24 cellular contexts compared by ENCODE assay signal in the genomic region with DNA sequence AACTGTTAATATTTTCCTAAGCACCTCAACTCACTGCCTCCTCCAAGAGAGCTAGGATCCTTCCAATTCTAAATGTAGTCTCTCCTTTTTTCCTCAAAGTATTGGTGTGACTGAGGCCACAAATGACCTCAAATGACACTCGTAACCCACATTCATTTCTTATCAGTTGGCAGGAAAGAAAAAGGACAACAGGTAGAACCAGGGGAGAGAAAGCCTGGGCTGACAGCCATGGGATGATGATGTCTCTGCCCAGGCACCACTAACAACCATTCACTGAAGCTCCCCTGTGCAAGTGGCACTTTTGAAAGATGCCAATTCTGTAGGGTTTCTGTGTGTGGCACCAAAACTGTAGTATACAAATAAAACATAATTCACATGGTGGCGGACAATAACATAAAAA. TPM values are rescaled to one million over a fixed set of nuclear protein-coding genes. Genes with fewer than 3 reads are reported as not detected.
A peak's percentile ranks its signal among the peaks of the same experiment; 100 is the strongest.
DNase-seq lines count a peak whose midpoint lies in the region; ATAC-seq and FAIRE-seq lines count a peak whose summit lies in the region.
"Had no signal": no experiment of that assay in that cellular context is flagged by ENCODE, and none has a peak within 500 bp of the region (broad histone marks: within the 10 kb centered on the region; RNA-seq: fewer than 3 reads in every experiment).

No MANE protein-coding gene starts in this region.

- no peak for FAIRE-seq in HTR-8/SVneo (lab: Jason Lieb, UNC)
- FAIRE-seq: G401.6 had no signal

- H3K79me2 ChIP-seq in Karpas-422 (ENCODE audit: low read length), result peaks cover 91% of the 10 kb centered on the region

- no peak overlapping the region for H3K9ac ChIP-seq in Karpas-422 (ENCODE audit: low read length)

- peaks cover 19% of the 10 kb centered on the region for H4K20me1 ChIP-seq in Karpas-422 (ENCODE audit: insufficient read depth, low read depth, low read length)

- no peak for ATAC-seq in stimulated activated naive CD8-positive, alpha-beta T cell treated with anti-CD3 and anti-CD28 coated beads, Interleukin-15, Interleukin-2, amounts not matched to agents 100 U/mL and 50 U/mL, for 24 hours
- ATAC-seq in activated T-helper 17 cell treated with anti-CD3 and anti-CD28 coated beads, Interleukin-2, amount 50 U/mL, for 72 hours (replicated peaks), result no peak
- ATAC-seq in stimulated activated naive B cell treated with anti-CD40 and anti-IgM and Interleukin-4, amounts not matched to agents 10 μg/mL and 1 μg/mL and 100 μg/mL, for 72 hours (replicated peaks), result no peak
- ATAC-seq: heart left ventricle, left cardiac atrium, natural killer cell had no signal

- H3K9me2 ChIP-seq in Karpas-422 (replicated peaks; ENCODE audit: insufficient read depth, low read length), result no peaks in the 10 kb centered on the region

- no peak for DNase-seq in stimulated activated naive CD8-positive, alpha-beta T cell treated with anti-CD3 and anti-CD28 coated beads, Interleukin-15, Interleukin-2, amounts not matched to agents 100 U/mL and 50 U/mL, for 24 hours
- DNase-seq in stimulated activated naive B cell treated with anti-CD40 and anti-IgM and Interleukin-4, amounts not matched to agents 10 μg/mL and 1 μg/mL and 100 μg/mL, for 72 hours, result no peak
- DNase-seq in HTR-8/SVneo (ENCODE audit: insufficient read length, low spot score), result no peak
- no peak for DNase-seq in Karpas-422
- DNase-seq: activated CD4-positive, alpha-beta T cell treated with anti-CD3 and anti-CD28 coated beads for 36 hours; activated naive CD4-positive, alpha-beta T cell treated with anti-CD3 and anti-CD28 coated beads for 36 hours; CD8-positive, alpha-beta memory T cell; cerebellar nuclear complex; heart left ventricle; left cardiac atrium; midbrain; natural killer cell; NCI-H1105 treated with DMSO at 0.1 percent for 48 hours; NCI-H2081; NCI-H82; SHP77; spleen; stimulated activated CD4-positive, alpha-beta T cell treated with anti-CD3 and anti-CD28 coated beads, Interleukin-4, amount 100 ng/mL, for 1 hour; stomach had no signal

- H3K27me3 Mint-ChIP-seq in stimulated activated naive CD8-positive, alpha-beta T cell treated with anti-CD3 and anti-CD28 coated beads, Interleukin-15, Interleukin-2, amounts not matched to agents 100 ng/mL and 50 ng/mL, for 24 hours, result no peaks in the 10 kb centered on the region
- H3K27me3 Mint-ChIP-seq in activated T-helper 17 cell treated with anti-CD3 and anti-CD28 coated beads, Interleukin-2, amount 50 U/mL, for 72 hours, result no peaks in the 10 kb centered on the region
- H3K27me3 Mint-ChIP-seq in stimulated activated naive B cell treated with anti-CD40 and anti-IgM and Interleukin-4, amounts not matched to agents 10 μg/mL and 1 μg/mL and 100 μg/mL, for 72 hours, result no peaks in the 10 kb centered on the region
- H3K27me3 Mint-ChIP-seq: activated CD4-positive, alpha-beta T cell treated with anti-CD3 and anti-CD28 coated beads for 36 hours; CD8-positive, alpha-beta memory T cell had no signal

- H3K4me2 ChIP-seq in Karpas-422 (ENCODE audit: low read depth, low read length, poor library complexity, severe bottlenecking), result no peak overlapping the region

- H3K4me1 Mint-ChIP-seq in stimulated activated naive CD8-positive, alpha-beta T cell treated with anti-CD3 and anti-CD28 coated beads, Interleukin-15, Interleukin-2, amounts not matched to agents 100 ng/mL and 50 ng/mL, for 24 hours (ENCODE audit: low read depth), result peaks cover 89% of the 10 kb centered on the region
- H3K4me1 Mint-ChIP-seq in activated T-helper 17 cell treated with anti-CD3 and anti-CD28 coated beads, Interleukin-2, amount 50 U/mL, for 72 hours, result peaks cover 63% of the 10 kb centered on the region
- peaks cover 56 to 88% of the 10 kb centered on the region in 2 donors for H3K4me1 Mint-ChIP-seq in stimulated activated naive B cell treated with anti-CD40 and anti-IgM and Interleukin-4, amounts not matched to agents 10 μg/mL and 1 μg/mL and 100 μg/mL, for 72 hours

- H3K9me3 ChIP-seq in Karpas-422 (ENCODE audit: low read length), result no peaks in the 10 kb centered on the region
- H3K9me3 ChIP-seq: heart left ventricle, spleen, stomach, tibial nerve had no signal

- H3K36me3 ChIP-seq in Karpas-422 (ENCODE audit: insufficient read depth, low read length), result peaks cover 41% of the 10 kb centered on the region

- no peak overlapping the region for H3K4me3 Mint-ChIP-seq in stimulated activated naive CD8-positive, alpha-beta T cell treated with anti-CD3 and anti-CD28 coated beads, Interleukin-15, Interleukin-2, amounts not matched to agents 100 ng/mL and 50 ng/mL, for 24 hours
- H3K4me3 Mint-ChIP-seq in activated T-helper 17 cell treated with anti-CD3 and anti-CD28 coated beads, Interleukin-2, amount 50 U/mL, for 72 hours, result peak overlapping the region; percentile 79
- peak overlapping the region in 1 of 2 donors; percentile 37 for H3K4me3 Mint-ChIP-seq in stimulated activated naive B cell treated with anti-CD40 and anti-IgM and Interleukin-4, amounts not matched to agents 10 μg/mL and 1 μg/mL and 100 μg/mL, for 72 hours
- H3K4me3 Mint-ChIP-seq: activated CD4-positive, alpha-beta T cell treated with anti-CD3 and anti-CD28 coated beads for 36 hours; activated naive CD4-positive, alpha-beta T cell treated with anti-CD3 and anti-CD28 coated beads for 36 hours; natural killer cell had no signal

- no peak overlapping the region for H2AFZ ChIP-seq in Karpas-422 (ENCODE audit: low read length)

- H3K4me1 ChIP-seq in Karpas-422 (ENCODE audit: low read length), result peaks cover 46% of the 10 kb centered on the region

- no peaks in the 10 kb centered on the region for H3K27me3 ChIP-seq in Karpas-422 (ENCODE audit: low read length)
- H3K27me3 ChIP-seq: heart left ventricle, spleen, stomach, tibial nerve had no signal

- H3K9me3 Mint-ChIP-seq in stimulated activated naive CD8-positive, alpha-beta T cell treated with anti-CD3 and anti-CD28 coated beads, Interleukin-15, Interleukin-2, amounts not matched to agents 100 ng/mL and 50 ng/mL, for 24 hours, result no peaks in the 10 kb centered on the region
- no peaks in the 10 kb centered on the region for H3K9me3 Mint-ChIP-seq in activated T-helper 17 cell treated with anti-CD3 and anti-CD28 coated beads, Interleukin-2, amount 50 U/mL, for 72 hours
- H3K9me3 Mint-ChIP-seq in stimulated activated naive B cell treated with anti-CD40 and anti-IgM and Interleukin-4, amounts not matched to agents 10 μg/mL and 1 μg/mL and 100 μg/mL, for 72 hours, result no peaks in the 10 kb centered on the region
- H3K9me3 Mint-ChIP-seq: activated naive CD4-positive, alpha-beta T cell treated with anti-CD3 and anti-CD28 coated beads for 36 hours; CD8-positive, alpha-beta memory T cell; natural killer cell had no signal

- peaks cover 90% of the 10 kb centered on the region for H3K36me3 Mint-ChIP-seq in stimulated activated naive CD8-positive, alpha-beta T cell treated with anti-CD3 and anti-CD28 coated beads, Interleukin-15, Interleukin-2, amounts not matched to agents 100 ng/mL and 50 ng/mL, for 24 hours (ENCODE audit: low read depth)
- peaks cover 100% of the 10 kb centered on the region for H3K36me3 Mint-ChIP-seq in activated T-helper 17 cell treated with anti-CD3 and anti-CD28 coated beads, Interleukin-2, amount 50 U/mL, for 72 hours (ENCODE audit: low read depth)
- H3K36me3 Mint-ChIP-seq in stimulated activated naive B cell treated with anti-CD40 and anti-IgM and Interleukin-4, amounts not matched to agents 10 μg/mL and 1 μg/mL and 100 μg/mL, for 72 hours, result peaks cover 62 to 82% of the 10 kb centered on the region in 2 donors

- H3K27ac Mint-ChIP-seq in stimulated activated naive CD8-positive, alpha-beta T cell treated with anti-CD3 and anti-CD28 coated beads, Interleukin-15, Interleukin-2, amounts not matched to agents 100 ng/mL and 50 ng/mL, for 24 hours, result peak overlapping the region; percentile 12
- peak overlapping the region; percentile 54 for H3K27ac Mint-ChIP-seq in activated T-helper 17 cell treated with anti-CD3 and anti-CD28 coated beads, Interleukin-2, amount 50 U/mL, for 72 hours
- peak overlapping the region; percentile 6 for H3K27ac Mint-ChIP-seq in stimulated activated naive B cell treated with anti-CD40 and anti-IgM and Interleukin-4, amounts not matched to agents 10 μg/mL and 1 μg/mL and 100 μg/mL, for 72 hours
- H3K27ac Mint-ChIP-seq: natural killer cell had no signal

- no peak overlapping the region for H3K27ac ChIP-seq in Karpas-422 (ENCODE audit: low read length)
- H3K27ac ChIP-seq: heart left ventricle, HL-60, spleen, stomach, tibial nerve had no signal

- H3K4me3 ChIP-seq in Karpas-422 (ENCODE audit: low read length), result no peak overlapping the region
- H3K4me3 ChIP-seq: heart left ventricle, spleen, stomach, tibial nerve had no signal

RNA-seq across cellular contexts. Expression of a gene that starts 7.4 kb away (rescaled TPM):
- 10 to 100 TPM; 11.0 to 11.4 TPM for total RNA-seq in activated T-helper 17 cell treated with anti-CD3 and anti-CD28 coated beads, Interleukin-2, amount 50 U/mL, for 72 hours
- total RNA-seq in Karpas-422 (2014; rRNA removed; shearing (Covaris generic); ENCODE audit: low replicate concordance), result 10.4 and 18.5 TPM in 2 replicates

RNA-seq across cellular contexts. Expression of a gene that starts 20.1 kb away (rescaled TPM):
- 10 to 100 TPM; 43.3 to 58.3 TPM for total RNA-seq in activated T-helper 17 cell treated with anti-CD3 and anti-CD28 coated beads, Interleukin-2, amount 50 U/mL, for 72 hours
- 59.4 and 71.6 TPM in 2 replicates for total RNA-seq in Karpas-422 (2014; rRNA removed; shearing (Covaris generic); ENCODE audit: low replicate concordance)

RNA-seq across cellular contexts. Expression of a gene that starts 35.1 kb away (rescaled TPM):
- 1 to 10 TPM; 8.0 to 9.7 TPM for total RNA-seq in activated T-helper 17 cell treated with anti-CD3 and anti-CD28 coated beads, Interleukin-2, amount 50 U/mL, for 72 hours
- total RNA-seq in Karpas-422 (2014; rRNA removed; shearing (Covaris generic); ENCODE audit: low replicate concordance), result 14.1 and 19.4 TPM in 2 replicates

RNA-seq across cellular contexts. Expression of a gene that starts 35.2 kb away (rescaled TPM):
- total RNA-seq in activated T-helper 17 cell treated with anti-CD3 and anti-CD28 coated beads, Interleukin-2, amount 50 U/mL, for 72 hours, result under 1 TPM in 1 of 2 donors, not detected in 1; 0.39 TPM
- 0.54 TPM in 1 of 2 replicates, not detected in the other for total RNA-seq in Karpas-422 (2014; rRNA removed; shearing (Covaris generic); ENCODE audit: low replicate concordance)
